ENCODE assay signal across 17 cellular contexts in genomic region chr3:101248786-101249185, GRCh38.
A peak's percentile ranks its signal among the peaks of the same experiment; 100 is the strongest.
DNase-seq lines count a peak whose midpoint lies in the region; ATAC-seq, FAIRE-seq and TF ChIP-seq lines count a peak whose summit lies in the region.
"Had no signal": no experiment of that assay in that cellular context is flagged by ENCODE, and none has a peak within 500 bp of the region (broad histone marks: within the 10 kb centered on the region; RNA-seq: fewer than 3 reads in every experiment).

No MANE protein-coding gene starts in this region.

- dilution Hi-C loops in endothelial cell of umbilical vein (cut with MboI; ENCODE audit: extremely low pct_ligation_motif_present, low sequenced_read_pairs) = no loop called here

- H3K27me3 ChIP-seq in endothelial cell of umbilical vein (ENCODE audit: control insufficient read depth in 2 of 2, insufficient read depth in 2 of 2, low read length in 2 of 2) = no peaks in the 10 kb centered on the region
- H3K27me3 ChIP-seq: BLaER1 had no signal

- H3K4me2 ChIP-seq in endothelial cell of umbilical vein (ENCODE audit: insufficient read depth, low read length) = no peak overlapping the region
- H3K4me2 ChIP-seq: BLaER1 had no signal

- no peaks in the 10 kb centered on the region for H3K36me3 Mint-ChIP-seq in nephron (ENCODE audit: low read depth)

- no peaks in the 10 kb centered on the region for H3K9me1 ChIP-seq in endothelial cell of umbilical vein (replicated peaks; ENCODE audit: control insufficient read depth, extremely low read depth, insufficient read depth, low read length)

- no peaks in the 10 kb centered on the region for H3K9me3 ChIP-seq in endothelial cell of umbilical vein (replicated peaks; ENCODE audit: control insufficient read depth, insufficient read depth, low read length)
- H3K9me3 ChIP-seq: BLaER1 had no signal

- H3K79me2 ChIP-seq in endothelial cell of umbilical vein (ENCODE audit: control insufficient read depth, insufficient read depth, low read length) = no peaks in the 10 kb centered on the region

- H3K27ac Mint-ChIP-seq in nephron = peak overlapping the region; percentile 12 to 65 (median 32)

- FAIRE-seq in endothelial cell of umbilical vein (lab: Jason Lieb, UNC) = peak; percentile 80

- intact Hi-C loops in endothelial cell of umbilical vein (cut with micrococcal nuclease) = no loop called here

- no peak overlapping the region for H3K9ac ChIP-seq in endothelial cell of umbilical vein (replicated peaks; ENCODE audit: extremely low read depth, insufficient read depth, low read length)
- H3K9ac ChIP-seq: BLaER1 had no signal

- no peaks in the 10 kb centered on the region for H3K27me3 Mint-ChIP-seq in nephron (ENCODE audit: low read depth)
- H3K27me3 Mint-ChIP-seq: CD8-positive, alpha-beta memory T cell had no signal

- H3K9me3 Mint-ChIP-seq in nephron = no peaks in the 10 kb centered on the region
- H3K9me3 Mint-ChIP-seq: CD8-positive, alpha-beta memory T cell had no signal

- peaks cover 26% of the 10 kb centered on the region for H3K4me1 Mint-ChIP-seq in nephron
- H3K4me1 Mint-ChIP-seq: CD8-positive, alpha-beta memory T cell had no signal

- BruUV-seq in endothelial cell of umbilical vein (replicated peaks; lab: Mats Ljungman, UMichigan) = no TSS peak

- no peak for TF ChIP-seq CTCF in endothelial cell of umbilical vein (IDR thresholded peaks at IDR 0.05; ENCODE audit: extremely low read depth in 1 of 2, insufficient read depth in 1 of 2, low read depth in 1 of 2, low read length in 2 of 2)
- TF ChIP-seq CTCF in nephron (IDR thresholded peaks at IDR 0.05; ENCODE audit: unreplicated experiment in 3 of 3) = no peak

- TF ChIP-seq POLR2A in endothelial cell of umbilical vein (IDR thresholded peaks at IDR 0.05; ENCODE audit: low read depth, low read length) = no peak

- ATAC-seq in GM18870 (IDR thresholded peaks at IDR 0.05; ENCODE audit: unreplicated experiment) = no peak
- ATAC-seq in HG02588 (IDR thresholded peaks at IDR 0.05; ENCODE audit: unreplicated experiment) = no peak
- ATAC-seq in esophagus mucosa = no peak

- no peaks in the 10 kb centered on the region for H4K20me1 ChIP-seq in endothelial cell of umbilical vein (replicated peaks; ENCODE audit: control insufficient read depth, extremely low read depth, insufficient read depth, low read length)
- H4K20me1 ChIP-seq: BLaER1 had no signal

- no peak overlapping the region for H3K4me3 Mint-ChIP-seq in nephron
- H3K4me3 Mint-ChIP-seq: CD8-positive, alpha-beta memory T cell had no signal

- POLR2A ChIA-PET in endothelial cell of umbilical vein (lab: Charles Lee) = no interaction called here

- CTCF ChIA-PET in endothelial cell of umbilical vein (lab: Charles Lee) = no interaction called here

- H2AFZ ChIP-seq in endothelial cell of umbilical vein (ENCODE audit: low read depth, low read length) = no peak overlapping the region

- peak; percentile 2 for DNase-seq in SKM-1 treated with dmso at 0.1 percent for 144 hours (lab: John Stamatoyannopoulos, UW; ENCODE audit: unreplicated experiment)
- no peak for DNase-seq in SKM-1 (lab: John Stamatoyannopoulos, UW; ENCODE audit: unreplicated experiment)
- DNase-seq in endothelial cell of umbilical vein (ENCODE audit: low read depth, low spot score) = peak; percentile 69
- no peak for DNase-seq in T1000 (lab: John Stamatoyannopoulos, UW)
- DNase-seq: CD8-positive, alpha-beta memory T cell; DMS79 treated with DMSO at 0.1 percent for 48 hours; GOT3; NCI-H1436 treated with DMSO at 0.1 percent for 48 hours; NCI-H2029 treated with DMSO at 0.1 percent for 48 hours; NCI-H510A; SHP77 had no signal

- no peaks in the 10 kb centered on the region for H3K36me3 ChIP-seq in endothelial cell of umbilical vein (ENCODE audit: control insufficient read depth in 2 of 2, extremely low read depth in 1 of 2, insufficient read depth in 2 of 2, low read length in 2 of 2)
- H3K36me3 ChIP-seq: BLaER1 had no signal

- H3K4me1 ChIP-seq in endothelial cell of umbilical vein (ENCODE audit: control insufficient read depth, extremely low read depth, insufficient read depth, low read length) = no peaks in the 10 kb centered on the region
- H3K4me1 ChIP-seq: BLaER1 had no signal

- H3K4me3 ChIP-seq in endothelial cell of umbilical vein (replicated peaks in 1 of 3; ENCODE audit: insufficient read depth in 1 of 3, low read depth in 1 of 3, low read length in 3 of 3) = no peak overlapping the region
- H3K4me3 ChIP-seq: BLaER1 had no signal

- H3K27ac ChIP-seq in endothelial cell of umbilical vein (ENCODE audit: insufficient read depth, low read depth, low read length) = no peak overlapping the region
- H3K27ac ChIP-seq: BLaER1, HL-60 had no signal

TF ChIP-seq in endothelial cell of umbilical vein, 7 proteins besides CTCF, POLR2A, EP300 and RAD21:
- no peak for TF ChIP-seq MYC (IDR thresholded peaks at IDR 0.05; ENCODE audit: low read depth, low read length)
- no peak for TF ChIP-seq JUN (IDR thresholded peaks at IDR 0.05; ENCODE audit: borderline replicate concordance, insufficient read depth, insufficient read length, low read depth)
- TF ChIP-seq POLR2AphosphoS5 (IDR thresholded peaks at IDR 0.05; ENCODE audit: insufficient read depth, low read depth, low read length) = peak; percentile 51
TF ChIP-seq in endothelial cell of umbilical vein: peak in this region for 1.

Comparison
In these comparisons a context has a peak if more than half of its experiments do, and no peak if none do; other contexts are left out.
1. DNase-seq: peak in SKM-1 treated with dmso at 0.1 percent for 144 hours (single experiment) and endothelial cell of umbilical vein (single experiment); none in SKM-1 (single experiment) and T1000 (single experiment).